In genomic region chr5:143014017-143014651, GRCh38 we compare ENCODE assay signal across 9 cellular contexts.
A peak's percentile ranks its signal among the peaks of the same experiment; 100 is the strongest.
DNase-seq lines count a peak whose midpoint lies in the region; ATAC-seq and TF ChIP-seq lines count a peak whose summit lies in the region.
"Had no signal": no experiment of that assay in that cellular context is flagged by ENCODE, and none has a peak within 500 bp of the region (broad histone marks: within the 10 kb centered on the region; RNA-seq: fewer than 3 reads in every experiment).

No MANE protein-coding gene starts in this region.

- no peak overlapping the region for H3K27ac Mint-ChIP-seq in naive thymus-derived CD8-positive, alpha-beta T cell
- no peak overlapping the region for H3K27ac Mint-ChIP-seq in activated T-helper 2 cell treated with anti-CD3 and anti-CD28 coated beads, Interferon-gamma antibody, Interleukin-2, Interleukin-4, amounts not matched to agents 10 μg/mL and 5 μg/mL and 100 μg/mL, durations not matched to agents 14 hours and 24 hours and 36 hours
- H3K27ac Mint-ChIP-seq: activated naive CD4-positive, alpha-beta T cell treated with anti-CD3 and anti-CD28 coated beads, Interleukin-2, amount 50 U/mL, for 72 hours had no signal

- H3K4me1 ChIP-seq in A673 (ENCODE audit: insufficient read depth, low read length, poor library complexity, severe bottlenecking) (no peaks in the 10 kb centered on the region), SJSA1 (replicated peaks) (peaks cover 4% of the 10 kb centered on the region), transverse colon (no peaks in the 10 kb centered on the region)

- WGBS in transverse colon (ENCODE audit: low coverage in 1 of 2), 2 donors, result 84 to 93% methylated on average over 3 to 12 of the region's 12 CpGs

- CTCF ChIA-PET in A673 (lab: Charles Lee), result no interaction called here

- H3K27me3 ChIP-seq in A673 (replicated peaks; ENCODE audit: insufficient read depth, low read depth, low read length, poor library complexity) (no peaks in the 10 kb centered on the region), SJSA1 (replicated peaks) (no peaks in the 10 kb centered on the region), transverse colon (no peaks in the 10 kb centered on the region)

- peaks cover 0 to 18% (median 6%) of the 10 kb centered on the region in 4 donors for H3K4me1 Mint-ChIP-seq in naive thymus-derived CD8-positive, alpha-beta T cell
- H3K4me1 Mint-ChIP-seq in activated T-helper 2 cell treated with anti-CD3 and anti-CD28 coated beads, Interferon-gamma antibody, Interleukin-2, Interleukin-4, amounts not matched to agents 10 μg/mL and 5 μg/mL and 100 μg/mL, durations not matched to agents 14 hours and 24 hours and 36 hours (ENCODE audit: low read depth), result peaks cover 64% of the 10 kb centered on the region

- in situ Hi-C loops in transverse colon (cut with MboI; ENCODE audit: low pct_ligation_motif_present in 1 of 4, low pct_unique_long_range_greater_than_20kb in 1 of 4, low sequenced_read_pairs in 3 of 4), result loop anchor here in 1 of 4 donors (25.0 kb wide), 2 partner anchors 398 to 798 kb away; partner anchors contain the start of genes HMHB1 and NR3C1

- no peak for TF ChIP-seq POLR2A in transverse colon (IDR thresholded peaks at IDR 0.05)

- no peaks in the 10 kb centered on the region for H3K27me3 Mint-ChIP-seq in naive thymus-derived CD8-positive, alpha-beta T cell
- H3K27me3 Mint-ChIP-seq in activated T-helper 2 cell treated with anti-CD3 and anti-CD28 coated beads, Interferon-gamma antibody, Interleukin-2, Interleukin-4, amounts not matched to agents 10 μg/mL and 5 μg/mL and 100 μg/mL, durations not matched to agents 14 hours and 24 hours and 36 hours (ENCODE audit: low read depth), result no peaks in the 10 kb centered on the region

- no peak overlapping the region for H3K4me3 ChIP-seq in A673 (ENCODE audit: low read depth, low read length, poor library complexity, severe bottlenecking)
- H3K4me3 ChIP-seq in SJSA1, result no peak overlapping the region
- no peak overlapping the region for H3K4me3 ChIP-seq in fibroblast of villous mesenchyme (ENCODE audit: low read depth, low read length)
- H3K4me3 ChIP-seq in transverse colon, result no peak overlapping the region

- H3K36me3 Mint-ChIP-seq in naive thymus-derived CD8-positive, alpha-beta T cell, result peaks cover 18 to 49% (median 49%) of the 10 kb centered on the region in 3 donors
- peaks cover 37% of the 10 kb centered on the region for H3K36me3 Mint-ChIP-seq in activated T-helper 2 cell treated with anti-CD3 and anti-CD28 coated beads, Interferon-gamma antibody, Interleukin-2, Interleukin-4, amounts not matched to agents 10 μg/mL and 5 μg/mL and 100 μg/mL, durations not matched to agents 14 hours and 24 hours and 36 hours (ENCODE audit: low read depth)

- TF ChIP-seq CTCF in A673 (conservative IDR thresholded peaks at IDR 0.05; ENCODE audit: low read depth, low read length) (peak; percentile 77), GM12874 (IDR thresholded peaks at IDR 0.05; ENCODE audit: insufficient read depth, low read depth, low read length) (peak; percentile 80), fibroblast of villous mesenchyme (IDR thresholded peaks at IDR 0.05; ENCODE audit: insufficient read depth, low read depth, low read length) (peak; percentile 53), transverse colon (IDR thresholded peaks at IDR 0.05) (peak; percentile 24 to 33 (median 28))

- no TSS peak for BruUV-seq in A673 (replicated peaks; lab: Mats Ljungman, UMichigan)

- H3K9me3 ChIP-seq in A673 (ENCODE audit: low read depth, low read length, poor library complexity, severe bottlenecking), result peaks cover 3% of the 10 kb centered on the region
- no peaks in the 10 kb centered on the region for H3K9me3 ChIP-seq in SJSA1 (replicated peaks)
- H3K9me3 ChIP-seq in transverse colon, result no peaks in the 10 kb centered on the region

- intact Hi-C loops in A673 (cut with micrococcal nuclease; ENCODE audit: unreplicated experiment) (loop anchor here (5.0 to 10.0 kb wide), 2 partner anchors 388 to 951 kb away; partner anchors contain the start of gene NR3C1), transverse colon (cut with DNase I; ENCODE audit: low total_unique reads) (no loop called here)
- intact Hi-C loops in activated T-helper 2 cell treated with anti-CD3 and anti-CD28 coated beads, Interferon-gamma antibody, Interleukin-2, Interleukin-4, amounts not matched to agents 10 μg/mL and 5 μg/mL and 100 μg/mL, durations not matched to agents 14 hours and 24 hours and 36 hours (cut with micrococcal nuclease), result no loop called here

- H3K27ac ChIP-seq in A673 (ENCODE audit: low read depth, low read length, poor library complexity, severe bottlenecking), result no peak overlapping the region
- no peak overlapping the region for H3K27ac ChIP-seq in SJSA1
- H3K27ac ChIP-seq in transverse colon, result no peak overlapping the region

- no peaks in the 10 kb centered on the region for H3K36me3 ChIP-seq in A673 (ENCODE audit: insufficient read depth, low read length, poor library complexity, severe bottlenecking)
- 0 out of 2 replicates have a peak, but pooled peaks cover 3% of the 10 kb centered on the region for H3K36me3 ChIP-seq in SJSA1
- peaks cover 0 to 8% (median 0%) of the 10 kb centered on the region in 4 donors for H3K36me3 ChIP-seq in transverse colon

- POLR2A ChIA-PET in A673 (lab: Charles Lee; ENCODE audit: low non-redundant PET), result no interaction called here
- POLR2A ChIA-PET in naive thymus-derived CD8-positive, alpha-beta T cell (lab: Charles Lee), result no interaction called here

- H3K4me3 Mint-ChIP-seq in naive thymus-derived CD8-positive, alpha-beta T cell, result no peak overlapping the region
- no peak overlapping the region for H3K4me3 Mint-ChIP-seq in activated T-helper 2 cell treated with anti-CD3 and anti-CD28 coated beads, Interferon-gamma antibody, Interleukin-2, Interleukin-4, amounts not matched to agents 10 μg/mL and 5 μg/mL and 100 μg/mL, durations not matched to agents 14 hours and 24 hours and 36 hours (ENCODE audit: low read depth)

- peak; percentile 67 for DNase-seq in A673 (ENCODE audit: low spot score)
- DNase-seq in SJSA1 (ENCODE audit: low read depth in 1 of 2, low spot score in 2 of 2), result peak; percentile 22 to 56
- DNase-seq in fibroblast of villous mesenchyme (ENCODE audit: low read depth), result peak; percentile 22
- peak; percentile 19 for DNase-seq in transverse colon
- DNase-seq in naive thymus-derived CD8-positive, alpha-beta T cell, result no peak
- no peak for DNase-seq in activated T-helper 2 cell treated with anti-CD3 and anti-CD28 coated beads, Interferon-gamma antibody, Interleukin-2, Interleukin-4, amounts not matched to agents 10 μg/mL and 5 μg/mL and 100 μg/mL, durations not matched to agents 14 hours and 24 hours and 36 hours (ENCODE audit: low spot score)
- DNase-seq in putamen (ENCODE audit: low spot score), result no peak

- ATAC-seq in naive thymus-derived CD8-positive, alpha-beta T cell, result no peak
- ATAC-seq: activated naive CD4-positive, alpha-beta T cell treated with anti-CD3 and anti-CD28 coated beads, Interleukin-2, amount 50 U/mL, for 72 hours had no signal

- TF ChIP-seq EP300 in transverse colon (IDR thresholded peaks at IDR 0.05; ENCODE audit: low read depth), result no peak

- H3K9me3 Mint-ChIP-seq in naive thymus-derived CD8-positive, alpha-beta T cell, result no peaks in the 10 kb centered on the region
- peaks cover 14% of the 10 kb centered on the region for H3K9me3 Mint-ChIP-seq in activated T-helper 2 cell treated with anti-CD3 and anti-CD28 coated beads, Interferon-gamma antibody, Interleukin-2, Interleukin-4, amounts not matched to agents 10 μg/mL and 5 μg/mL and 100 μg/mL, durations not matched to agents 14 hours and 24 hours and 36 hours

Comparison
In these comparisons a context has a peak if more than half of its experiments do, and no peak if none do; other contexts are left out.
1. DNase-seq: peak in A673 (single experiment), SJSA1 (2 of 2), fibroblast of villous mesenchyme (single experiment) and transverse colon (single experiment); none in naive thymus-derived CD8-positive, alpha-beta T cell (0 of 10), activated T-helper 2 cell treated with anti-CD3 and anti-CD28 coated beads, Interferon-gamma antibody, Interleukin-2, Interleukin-4, amounts not matched to agents 10 μg/mL and 5 μg/mL and 100 μg/mL, durations not matched to agents 14 hours and 24 hours and 36 hours (single experiment) and putamen (single experiment).
2. CTCF ChIP-seq: peak in every context shown above with its lines; median percentile 80 in GM12874; 77 in A673; 53 in fibroblast of villous mesenchyme; 28 in transverse colon.